26 cellular contexts compared by ENCODE assay signal in genomic region chr18:55173291-55173690, GRCh38.
"Had no signal": no experiment of that assay in that cellular context is flagged by ENCODE, and none has a peak within 500 bp of the region (broad histone marks: within the 10 kb centered on the region; RNA-seq: fewer than 3 reads in every experiment).

No MANE protein-coding gene starts in this region.

- H3K9ac ChIP-seq: neural progenitor cell, parathyroid adenoma had no signal

- ATAC-seq: natural killer cell; psoas muscle; right cardiac atrium; right lobe of liver; stimulated activated memory B cell treated with anti-CD40 and anti-IgM and Interleukin-4, amounts not matched to agents 10 μg/mL and 1 μg/mL and 100 μg/mL, for 72 hours; stimulated activated naive CD8-positive, alpha-beta T cell treated with anti-CD3 and anti-CD28 coated beads, Interleukin-15, amount 100 ng/mL, for 72 hours; stimulated activated naive CD8-positive, alpha-beta T cell treated with anti-CD3 and anti-CD28 coated beads, Interleukin-15, Interleukin-2, amounts not matched to agents 100 U/mL and 50 U/mL, for 24 hours; upper lobe of right lung had no signal

- H3K4me2 ChIP-seq: neural progenitor cell had no signal

- DNase-seq: natural killer cell; occipital lobe; ovary; posterior cingulate gyrus; psoas muscle; right cardiac atrium; right lobe of liver; sigmoid colon; small intestine; stimulated activated CD4-positive, alpha-beta T cell treated with anti-CD3 and anti-CD28 coated beads, Interleukin-15, amount 100 ng/mL, for 24 hours; stimulated activated CD4-positive, alpha-beta T cell treated with anti-CD3 and anti-CD28 coated beads, Interleukin-4, amount 100 ng/mL, for 1 hour; stimulated activated CD4-positive, alpha-beta T cell treated with anti-CD3 and anti-CD28 coated beads, Interleukin-4, amount 100 ng/mL, for 4 hours; stimulated activated CD8-positive, alpha-beta memory T cell treated with anti-CD3 and anti-CD28 coated beads, Interleukin-4, amount 100 ng/mL, for 48 hours; stimulated activated naive CD4-positive, alpha-beta T cell; stimulated activated naive CD8-positive, alpha-beta T cell treated with anti-CD3 and anti-CD28 coated beads, Interleukin-15, amount 100 ng/mL, for 72 hours; stimulated activated naive CD8-positive, alpha-beta T cell treated with anti-CD3 and anti-CD28 coated beads, Interleukin-15, Interleukin-2, amounts not matched to agents 100 U/mL and 50 U/mL, for 24 hours; substantia nigra; testis; tibial artery; transverse colon; upper lobe of right lung; uterus had no signal

- H3K27me3 ChIP-seq: neural progenitor cell, ovary, right lobe of liver, sigmoid colon, suprapubic skin, testis, tibial artery, transverse colon, upper lobe of right lung, uterus had no signal

- H3K27ac ChIP-seq: neural progenitor cell, ovary, parathyroid adenoma, psoas muscle, right lobe of liver, sigmoid colon, suprapubic skin, testis, tibial artery, transverse colon, upper lobe of right lung, uterus had no signal

- H2AFZ ChIP-seq: neural progenitor cell, parathyroid adenoma had no signal

- H3K9me3 ChIP-seq: ovary, right lobe of liver, suprapubic skin, testis, upper lobe of right lung, uterus had no signal

- H3K4me1 ChIP-seq: neural progenitor cell, parathyroid adenoma, psoas muscle, right lobe of liver, sigmoid colon, suprapubic skin, testis, tibial artery, transverse colon, upper lobe of right lung, uterus had no signal

- H3K79me2 ChIP-seq: parathyroid adenoma had no signal

- H3K36me3 ChIP-seq: neural progenitor cell, ovary, right lobe of liver, sigmoid colon, suprapubic skin, tibial artery, transverse colon, upper lobe of right lung, uterus had no signal

- H3K4me3 ChIP-seq: neural progenitor cell, ovary, psoas muscle, right lobe of liver, sigmoid colon, suprapubic skin, testis, tibial artery, transverse colon, upper lobe of right lung, uterus had no signal
